ENCODE assay signal across 8 cellular contexts in genomic region chr19:55408320-55408836, GRCh38. TPM values are rescaled to one million over a fixed set of nuclear protein-coding genes. Genes with fewer than 3 reads are reported as not detected.
DNase-seq lines count a peak whose midpoint lies in the region; ATAC-seq and TF ChIP-seq lines count a peak whose summit lies in the region.

No MANE protein-coding gene starts in this region.

- H3K36me3 Mint-ChIP-seq in activated CD4-positive, alpha-beta T cell treated with anti-CD3 and anti-CD28 coated beads, Interleukin-2, amount 10 ng/mL, durations not matched to agents 7 days and 5 days (ENCODE audit: low read depth), result peaks cover 45% of the 10 kb centered on the region
- peaks cover 41% of the 10 kb centered on the region for H3K36me3 Mint-ChIP-seq in activated naive CD8-positive, alpha-beta T cell treated with anti-CD3 and anti-CD28 coated beads for 36 hours

- peak overlapping the region; percentile 87 for H3K4me3 Mint-ChIP-seq in activated CD4-positive, alpha-beta T cell treated with anti-CD3 and anti-CD28 coated beads, Interleukin-2, amount 10 ng/mL, durations not matched to agents 7 days and 5 days
- H3K4me3 Mint-ChIP-seq in activated naive CD8-positive, alpha-beta T cell treated with anti-CD3 and anti-CD28 coated beads for 36 hours, result peak overlapping the region; percentile 92

- H3K36me3 ChIP-seq in thoracic aorta, result peaks cover under 1% of the 10 kb centered on the region

- peak overlapping the region; percentile 87 for H3K4me3 ChIP-seq in thoracic aorta

- CTCF ChIA-PET in activated CD4-positive, alpha-beta T cell treated with anti-CD3 and anti-CD28 coated beads, Interleukin-2, amount 10 ng/mL, durations not matched to agents 7 days and 5 days (lab: Charles Lee), result interaction anchor here (0.9 to 1.6 kb wide), 4 partner anchors 9 to 323 kb away, joined by 3 to 5 read pairs (median 4); partner anchors contain the start of gene KMT5C

- peaks cover 6% of the 10 kb centered on the region for H3K27me3 Mint-ChIP-seq in activated CD4-positive, alpha-beta T cell treated with anti-CD3 and anti-CD28 coated beads, Interleukin-2, amount 10 ng/mL, durations not matched to agents 7 days and 5 days
- peaks cover 5% of the 10 kb centered on the region for H3K27me3 Mint-ChIP-seq in activated naive CD8-positive, alpha-beta T cell treated with anti-CD3 and anti-CD28 coated beads for 36 hours

- peak overlapping the region; percentile 99 for H3K27ac Mint-ChIP-seq in activated CD4-positive, alpha-beta T cell treated with anti-CD3 and anti-CD28 coated beads, Interleukin-2, amount 10 ng/mL, durations not matched to agents 7 days and 5 days
- H3K27ac Mint-ChIP-seq in activated naive CD8-positive, alpha-beta T cell treated with anti-CD3 and anti-CD28 coated beads for 36 hours, result peak overlapping the region; percentile 97

- H3K4me1 ChIP-seq in thoracic aorta (ENCODE audit: control insufficient read depth in 1 of 2, low read depth in 2 of 2), result peaks cover 18 to 23% of the 10 kb centered on the region in 2 donors

- no peaks in the 10 kb centered on the region for H3K9me3 ChIP-seq in thoracic aorta

- TF ChIP-seq CTCF in thoracic aorta (IDR thresholded peaks at IDR 0.05), result no peak

- H3K4me1 Mint-ChIP-seq in activated CD4-positive, alpha-beta T cell treated with anti-CD3 and anti-CD28 coated beads, Interleukin-2, amount 10 ng/mL, durations not matched to agents 7 days and 5 days, result peaks cover 38% of the 10 kb centered on the region
- peaks cover 24% of the 10 kb centered on the region for H3K4me1 Mint-ChIP-seq in activated naive CD8-positive, alpha-beta T cell treated with anti-CD3 and anti-CD28 coated beads for 36 hours

- no peak for DNase-seq in activated CD4-positive, alpha-beta T cell treated with anti-CD3 and anti-CD28 coated beads, Interleukin-2, amount 10 ng/mL, durations not matched to agents 7 days and 5 days
- DNase-seq in activated CD4-positive, alpha-beta T cell treated with anti-CD3 and anti-CD28 coated beads, Interleukin-2, amount 50 U/mL, for 48 hours, result no peak
- DNase-seq in activated naive CD8-positive, alpha-beta T cell treated with anti-CD3 and anti-CD28 coated beads for 36 hours, result no peak
- DNase-seq in thoracic aorta (ENCODE audit: low spot score) (no peak), middle frontal gyrus (ENCODE audit: extremely low spot score, low spot score) (no peak), DMS 273 treated with DMSO at 0.1 percent for 48 hours (lab: John Stamatoyannopoulos, UW) (no peak)

- POLR2A ChIA-PET in activated CD4-positive, alpha-beta T cell treated with anti-CD3 and anti-CD28 coated beads, Interleukin-2, amount 10 ng/mL, durations not matched to agents 7 days and 5 days (lab: Charles Lee), result interaction anchor here (0.5 to 1.4 kb wide), 8 partner anchors 13 to 191 kb away, joined by 3 to 12 read pairs (median 3); partner anchors contain the start of genes FIZ1, KMT5C and TMEM238

- H3K27ac ChIP-seq in layer of hippocampus (ENCODE audit: low read depth, low read length), result peak overlapping the region; percentile 99
- H3K27ac ChIP-seq in thoracic aorta, result peak overlapping the region; percentile 84 to 99

- ATAC-seq in thoracic aorta (ENCODE audit: insufficient number of reproducible peaks, low FRiP score, low read depth) (no peak), HG02938 (IDR thresholded peaks at IDR 0.05; ENCODE audit: unreplicated experiment) (no peak)

- H3K9me3 Mint-ChIP-seq in activated CD4-positive, alpha-beta T cell treated with anti-CD3 and anti-CD28 coated beads, Interleukin-2, amount 10 ng/mL, durations not matched to agents 7 days and 5 days, result peaks cover 12% of the 10 kb centered on the region
- H3K9me3 Mint-ChIP-seq in activated naive CD8-positive, alpha-beta T cell treated with anti-CD3 and anti-CD28 coated beads for 36 hours, result peaks cover 15% of the 10 kb centered on the region

- H3K27me3 ChIP-seq in layer of hippocampus (ENCODE audit: control insufficient read depth, insufficient read depth, low read length) (no peaks in the 10 kb centered on the region), thoracic aorta (replicated peaks; ENCODE audit: insufficient read depth) (no peaks in the 10 kb centered on the region)

RNA-seq across cellular contexts. Expression of gene UBE2S, which starts 0.8 kb away (rescaled TPM):
- 100 to 1,000 TPM; 238 to 255 TPM for total RNA-seq in activated CD4-positive, alpha-beta T cell treated with anti-CD3 and anti-CD28 coated beads, Interleukin-2, amount 10 ng/mL, durations not matched to agents 7 days and 5 days
- total RNA-seq in activated naive CD8-positive, alpha-beta T cell treated with anti-CD3 and anti-CD28 coated beads for 36 hours, result 100 to 1,000 TPM; 323 to 325 TPM
- total RNA-seq in thoracic aorta, result 10 to 100 TPM; 16.3 to 17.9 TPM

RNA-seq across cellular contexts. Expression of gene RPL28, which starts 22.6 kb away (rescaled TPM):
- 1,000 to 10,000 TPM; 3,109 to 3,457 TPM for total RNA-seq in activated CD4-positive, alpha-beta T cell treated with anti-CD3 and anti-CD28 coated beads, Interleukin-2, amount 10 ng/mL, durations not matched to agents 7 days and 5 days
- 1,000 to 10,000 TPM; 2,585 to 2,613 TPM for total RNA-seq in activated naive CD8-positive, alpha-beta T cell treated with anti-CD3 and anti-CD28 coated beads for 36 hours
- total RNA-seq in thoracic aorta, result 100 to 1,000 TPM; 175 to 274 TPM

RNA-seq across cellular contexts. Expression of gene TMEM238, which starts 24.3 kb away (rescaled TPM):
- total RNA-seq in activated CD4-positive, alpha-beta T cell treated with anti-CD3 and anti-CD28 coated beads, Interleukin-2, amount 10 ng/mL, durations not matched to agents 7 days and 5 days, result 10 to 100 TPM; 20.6 to 29.8 TPM
- total RNA-seq in activated naive CD8-positive, alpha-beta T cell treated with anti-CD3 and anti-CD28 coated beads for 36 hours, result 10 to 100 TPM; 10.1 to 10.8 TPM
- total RNA-seq in thoracic aorta, result 1 to 10 TPM in 1 of 2 donors, not detected in 1; 4.2 TPM

RNA-seq across cellular contexts. Expression of gene TMEM190, which starts 31.8 kb away (rescaled TPM):
- not detected for total RNA-seq in activated CD4-positive, alpha-beta T cell treated with anti-CD3 and anti-CD28 coated beads, Interleukin-2, amount 10 ng/mL, durations not matched to agents 7 days and 5 days
- not detected for total RNA-seq in activated naive CD8-positive, alpha-beta T cell treated with anti-CD3 and anti-CD28 coated beads for 36 hours
- not detected for total RNA-seq in thoracic aorta

RNA-seq across cellular contexts. Expression of gene SHISA7, which starts 34.7 kb away (rescaled TPM):
- not detected for total RNA-seq in activated CD4-positive, alpha-beta T cell treated with anti-CD3 and anti-CD28 coated beads, Interleukin-2, amount 10 ng/mL, durations not matched to agents 7 days and 5 days
- not detected for total RNA-seq in activated naive CD8-positive, alpha-beta T cell treated with anti-CD3 and anti-CD28 coated beads for 36 hours
- not detected for total RNA-seq in thoracic aorta

Comparison
In these comparisons a context has a peak if more than half of its experiments do, and no peak if none do; other contexts are left out.
1. RNA of gene UBE2S, which starts 0.8 kb away (total RNA-seq): 323 to 325 TPM in activated naive CD8-positive, alpha-beta T cell treated with anti-CD3 and anti-CD28 coated beads for 36 hours and 238 to 255 TPM in activated CD4-positive, alpha-beta T cell treated with anti-CD3 and anti-CD28 coated beads, Interleukin-2, amount 10 ng/mL, durations not matched to agents 7 days and 5 days; 16.3 to 17.9 TPM in thoracic aorta; every median in the first group is over 10 times any median in the second.
2. RNA of gene RPL28, which starts 22.6 kb away (total RNA-seq): 3,109 to 3,457 TPM in activated CD4-positive, alpha-beta T cell treated with anti-CD3 and anti-CD28 coated beads, Interleukin-2, amount 10 ng/mL, durations not matched to agents 7 days and 5 days and 2,585 to 2,613 TPM in activated naive CD8-positive, alpha-beta T cell treated with anti-CD3 and anti-CD28 coated beads for 36 hours; 175 to 274 TPM in thoracic aorta; every median in the first group is over 4 times any median in the second.